18 cellular contexts compared by ENCODE assay signal in the genomic region with DNA sequence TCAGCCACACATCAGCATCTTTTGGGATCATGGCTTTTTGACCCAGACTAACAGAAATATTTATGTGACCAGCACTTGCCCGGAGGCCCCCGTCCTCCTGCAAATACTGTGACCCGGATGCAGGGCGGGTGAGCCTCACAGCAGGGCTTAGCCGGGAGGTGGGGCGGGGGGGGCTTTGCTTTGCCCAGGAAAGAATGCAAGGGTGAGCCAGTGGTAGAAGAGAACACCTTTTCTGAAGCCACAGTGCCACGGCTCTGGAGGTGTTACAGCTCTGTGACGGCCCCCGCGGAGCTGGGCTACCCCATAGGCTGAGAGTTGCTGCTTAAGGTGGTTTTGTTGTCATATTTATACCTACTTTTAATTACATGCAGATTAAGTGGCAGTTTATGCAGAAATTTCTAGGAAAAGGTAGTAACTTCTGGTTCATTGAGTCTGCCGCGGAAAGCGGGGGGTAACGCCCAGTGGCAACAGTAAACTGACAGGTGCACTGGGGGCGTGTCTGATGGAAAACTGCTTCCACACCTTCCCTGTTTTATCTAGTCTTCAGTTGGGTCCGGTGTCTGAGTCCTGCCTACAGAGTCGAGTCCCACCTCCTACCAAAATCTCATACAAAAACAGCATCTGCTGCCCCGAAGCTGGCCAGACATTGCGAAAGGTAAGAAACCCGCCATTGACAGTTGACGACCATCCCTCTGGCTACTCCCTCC.
"Had no signal": no experiment of that assay in that cellular context is flagged by ENCODE, and none has a peak within 500 bp of the region (broad histone marks: within the 10 kb centered on the region; RNA-seq: fewer than 3 reads in every experiment).

No MANE protein-coding gene starts in this region.

- DNase-seq: activated CD4-positive, alpha-beta T cell treated with anti-CD3 and anti-CD28 coated beads for 1 hour; activated CD4-positive, alpha-beta T cell treated with anti-CD3 and anti-CD28 coated beads, Interleukin-2, amount 50 U/mL, for 4 hours; activated T-cell treated with anti-CD3 and anti-CD28 coated beads, Interleukin-2, amount 50 U/mL, for 4 hours; endodermal cell; erythroblast; left ventricle myocardium inferior; naive thymus-derived CD8-positive, alpha-beta T cell; retina; stimulated activated CD4-positive, alpha-beta T cell treated with anti-CD3 and anti-CD28 coated beads, Interleukin-15, amount 100 ng/mL, for 24 hours; stimulated activated CD4-positive, alpha-beta T cell treated with anti-CD3 and anti-CD28 coated beads, Interleukin-4, amount 100 ng/mL, for 1 hour; stimulated activated naive B cell treated with anti-CD40 and anti-IgM and Interleukin-4, amounts not matched to agents 10 μg/mL and 1 μg/mL and 100 μg/mL, for 72 hours; T1000; trophoblast cell had no signal

- H3K4me1 ChIP-seq: gastroesophageal sphincter, left ventricle myocardium inferior had no signal

- H3K27me3 ChIP-seq: neutrophil had no signal

- ATAC-seq: activated naive CD4-positive, alpha-beta T cell treated with anti-CD3 and anti-CD28 coated beads, Interleukin-2, amount 50 U/mL, for 72 hours; activated T-cell treated with anti-CD3 and anti-CD28 coated beads, Interleukin-2, amount 50 U/mL, for 4 hours; gastroesophageal sphincter; naive thymus-derived CD8-positive, alpha-beta T cell; stimulated activated naive B cell treated with anti-CD40 and anti-IgM and Interleukin-4, amounts not matched to agents 10 μg/mL and 1 μg/mL and 100 μg/mL, for 72 hours had no signal

- H3K4me3 ChIP-seq: cardiac muscle cell, gastroesophageal sphincter, left ventricle myocardium inferior had no signal

- H3K27ac ChIP-seq: cardiac muscle cell, dorsolateral prefrontal cortex, gastroesophageal sphincter, left ventricle myocardium inferior, neutrophil had no signal

- H3K9me3 ChIP-seq: gastroesophageal sphincter, left ventricle myocardium inferior, neutrophil had no signal

- H3K36me3 ChIP-seq: cardiac muscle cell, gastroesophageal sphincter, left ventricle myocardium inferior, neutrophil had no signal
